16 cellular contexts compared by ENCODE assay signal in genomic region chr2:214747992-214748391, GRCh38.
A peak's percentile ranks its signal among the peaks of the same experiment; 100 is the strongest.
DNase-seq lines count a peak whose midpoint lies in the region; ATAC-seq, FAIRE-seq and TF ChIP-seq lines count a peak whose summit lies in the region.
"Had no signal": no experiment of that assay in that cellular context is flagged by ENCODE, and none has a peak within 500 bp of the region (broad histone marks: within the 10 kb centered on the region; RNA-seq: fewer than 3 reads in every experiment).

No MANE protein-coding gene starts in this region.

- in situ Hi-C loops in GM12878 (cut with MboI): loop anchor here (25.0 kb wide), 2 partner anchors 1511 to 1736 kb away; no protein-coding TSS in a partner anchor

- H3K27me3 ChIP-seq in GM12878 (replicated peaks in 1 of 2; ENCODE audit: control insufficient read depth in 2 of 2, insufficient read depth in 2 of 2, low read length in 1 of 2): no peaks in the 10 kb centered on the region
- H3K27me3 ChIP-seq: body of pancreas, upper lobe of right lung had no signal

- no peak overlapping the region for H2AFZ ChIP-seq in GM12878 (ENCODE audit: control insufficient read depth, low read depth, low read length)

- POLR2A ChIA-PET in GM12878 (lab: Charles Lee): interaction anchor here (0.7 to 3.9 kb wide), 2 partner anchors 12 to 61 kb away, joined by 3 to 18 read pairs; partner anchors contain the start of gene BARD1
- POLR2A ChIA-PET in activated CD8-positive, alpha-beta T cell treated with anti-CD3 and anti-CD28 coated beads for 36 hours (lab: Charles Lee): no interaction called here

- H4K20me1 ChIP-seq in GM12878 (ENCODE audit: control insufficient read depth, insufficient read depth): no peaks in the 10 kb centered on the region

- no TSS peak for BruUV-seq in GM12878 (replicated peaks; lab: Mats Ljungman, UMichigan)

- no peak for TF ChIP-seq POLR2A in GM12878 (IDR thresholded peaks at IDR 0.05; ENCODE audit: low read depth, low read length)

- TF ChIP-seq CTCF in GM12878 (IDR thresholded peaks at IDR 0.05 in 2 of 3, conservative IDR thresholded peaks at IDR 0.05 in 1 of 3; ENCODE audit: control insufficient read depth in 2 of 3, extremely low read depth in 1 of 3, insufficient read depth in 1 of 3, low read depth in 3 of 3, low read length in 3 of 3): no peak
- TF ChIP-seq CTCF in activated CD8-positive, alpha-beta T cell treated with anti-CD3 and anti-CD28 coated beads for 36 hours (IDR thresholded peaks at IDR 0.05): no peak

- intact Hi-C loops in GM12878 (cut with micrococcal nuclease; ENCODE audit: unreplicated experiment): no loop called here
- intact Hi-C loops in activated CD8-positive, alpha-beta T cell treated with anti-CD3 and anti-CD28 coated beads for 36 hours (cut with micrococcal nuclease): no loop called here

- H3K9ac ChIP-seq in GM12878 (ENCODE audit: control insufficient read depth, insufficient read depth, low read length): no peak overlapping the region

- CTCF ChIA-PET in GM12878 (lab: Yijun Ruan, JAX): interaction anchor here (0.9 to 2.6 kb wide), 3 partner anchors 10 to 384 kb away, joined by 3 to 9 read pairs (median 3); no protein-coding TSS in a partner anchor
- CTCF ChIA-PET in activated CD8-positive, alpha-beta T cell treated with anti-CD3 and anti-CD28 coated beads for 36 hours (lab: Charles Lee): no interaction called here

- no peaks in the 10 kb centered on the region for H3K9me3 Mint-ChIP-seq in activated CD8-positive, alpha-beta T cell treated with anti-CD3 and anti-CD28 coated beads for 36 hours
- H3K9me3 Mint-ChIP-seq: mesothelial cell of epicardium had no signal

- SMC1A ChIA-PET in GM12878 (lab: Charles Lee; ENCODE audit: uncharacterized antibody, unreplicated experiment): interaction anchor here (0.8 to 5.4 kb wide), 7 partner anchors 10 to 61 kb away, joined by 3 to 41 read pairs (median 10); partner anchors contain the start of gene BARD1

- H3K4me1 Mint-ChIP-seq in activated CD8-positive, alpha-beta T cell treated with anti-CD3 and anti-CD28 coated beads for 36 hours (ENCODE audit: low read depth): no peaks in the 10 kb centered on the region
- H3K4me1 Mint-ChIP-seq: mesothelial cell of epicardium had no signal

- H3K27ac Mint-ChIP-seq in activated CD8-positive, alpha-beta T cell treated with anti-CD3 and anti-CD28 coated beads for 36 hours: no peak overlapping the region
- H3K27ac Mint-ChIP-seq: mesothelial cell of epicardium had no signal

- no peak for FAIRE-seq in GM12878 (lab: Jason Lieb, UNC)

- peaks cover 3 to 12% of the 10 kb centered on the region in 2 experiments for H3K36me3 ChIP-seq in GM12878 (ENCODE audit: control insufficient read depth in 2 of 2, insufficient read depth in 2 of 2, low read length in 1 of 2)

- no peak overlapping the region for H3K4me3 Mint-ChIP-seq in activated CD8-positive, alpha-beta T cell treated with anti-CD3 and anti-CD28 coated beads for 36 hours
- H3K4me3 Mint-ChIP-seq: mesothelial cell of epicardium had no signal

- peak; percentile 40 for DNase-seq in GM12878 (ENCODE audit: low read depth, low spot score)
- DNase-seq in NCI-H2107 treated with DMSO at 0.1 percent for 48 hours (lab: John Stamatoyannopoulos, UW; ENCODE audit: unreplicated experiment): no peak
- DNase-seq in NCI-H1436 (lab: John Stamatoyannopoulos, UW): no peak
- no peak for DNase-seq in activated CD8-positive, alpha-beta T cell treated with anti-CD3 and anti-CD28 coated beads for 36 hours
- DNase-seq: activated naive CD4-positive, alpha-beta T cell treated with anti-CD3 and anti-CD28 coated beads, Interleukin-2, amount 50 U/mL, for 16 hours; body of pancreas; Calu3; GF-D8; NCI-H2171; stimulated activated naive CD8-positive, alpha-beta T cell treated with anti-CD3 and anti-CD28 coated beads, Interleukin-15, Interleukin-2, amounts not matched to agents 100 U/mL and 50 U/mL, for 24 hours; upper lobe of right lung had no signal

- peak in 1 of 2 experiments; percentile 47; a peak in 1 of 4 replicates for TF ChIP-seq EP300 in GM12878 (IDR thresholded peaks at IDR 0.05; ENCODE audit: borderline replicate concordance in 1 of 2, control insufficient read depth in 1 of 2, low read depth in 2 of 2, low read length in 2 of 2)

- H3K4me3 ChIP-seq in GM12878: no peak overlapping the region
- H3K4me3 ChIP-seq: body of pancreas, upper lobe of right lung had no signal

- H3K4me2 ChIP-seq in GM12878 (ENCODE audit: control insufficient read depth, insufficient read depth): no peak overlapping the region

- no peak for TF ChIP-seq RAD21 in GM12878 (IDR thresholded peaks at IDR 0.05; ENCODE audit: insufficient read depth, low read depth, low read length)

- H3K27ac ChIP-seq in GM12878 (ENCODE audit: control insufficient read depth, insufficient read depth): no peak overlapping the region
- H3K27ac ChIP-seq: body of pancreas, upper lobe of right lung had no signal

- H3K36me3 Mint-ChIP-seq in activated CD8-positive, alpha-beta T cell treated with anti-CD3 and anti-CD28 coated beads for 36 hours (ENCODE audit: low read depth): peaks cover 52% of the 10 kb centered on the region

- H3K27me3 Mint-ChIP-seq in activated CD8-positive, alpha-beta T cell treated with anti-CD3 and anti-CD28 coated beads for 36 hours: no peaks in the 10 kb centered on the region

- ATAC-seq in GM18519 (IDR thresholded peaks at IDR 0.05; ENCODE audit: low FRiP score, unreplicated experiment): peak; percentile 59
- peak; percentile 36 for ATAC-seq in GM21423 (IDR thresholded peaks at IDR 0.05; ENCODE audit: unreplicated experiment)
- peak; percentile 61 for ATAC-seq in HG03159 (IDR thresholded peaks at IDR 0.05; ENCODE audit: unreplicated experiment)
- ATAC-seq in GM12878: peak; percentile 78
- no peak for ATAC-seq in HG03196 (IDR thresholded peaks at IDR 0.05; ENCODE audit: unreplicated experiment)
- no peak for ATAC-seq in activated CD8-positive, alpha-beta T cell treated with anti-CD3 and anti-CD28 coated beads for 36 hours
- ATAC-seq: body of pancreas; stimulated activated naive CD8-positive, alpha-beta T cell treated with anti-CD3 and anti-CD28 coated beads, Interleukin-15, Interleukin-2, amounts not matched to agents 100 U/mL and 50 U/mL, for 24 hours; upper lobe of right lung had no signal

- RAD21 ChIA-PET in GM12878 (lab: Charles Lee; ENCODE audit: unreplicated experiment): interaction anchor here (0.5 to 1.2 kb wide), 3 partner anchors 13 to 77 kb away, joined by 3 to 5 read pairs (median 3); no protein-coding TSS in a partner anchor

- peaks cover 3% of the 10 kb centered on the region; the same call in 1 of the 2 replicates for H3K79me2 ChIP-seq in GM12878 (ENCODE audit: control insufficient read depth, insufficient read depth, low read length)

- no peaks in the 10 kb centered on the region; the same call in 1 of the 3 replicates for H3K9me3 ChIP-seq in GM12878 (replicated peaks; ENCODE audit: control insufficient read depth, insufficient read depth, low read length)
- H3K9me3 ChIP-seq: body of pancreas, upper lobe of right lung had no signal

- no peaks in the 10 kb centered on the region for H3K4me1 ChIP-seq in GM12878 (ENCODE audit: control insufficient read depth, insufficient read depth, low read length)
- H3K4me1 ChIP-seq: body of pancreas, upper lobe of right lung had no signal

TF ChIP-seq in GM12878, 131 proteins besides CTCF, POLR2A, EP300 and RAD21:
- TF ChIP-seq MTA2 (IDR thresholded peaks at IDR 0.05; ENCODE audit: low read depth) (peak; percentile 31; the same call in 1 of the 2 replicates), NR2F1 (conservative IDR thresholded peaks at IDR 0.05) (peak; percentile 27; the same call in 1 of the 2 replicates), RELA (IDR thresholded peaks at IDR 0.05; ENCODE audit: borderline replicate concordance, partially characterized antibody) (no peak), MEF2A (IDR thresholded peaks at IDR 0.05; ENCODE audit: insufficient read depth, low read depth, low read length) (peak; percentile 71; the same call in 1 of the 2 replicates), ATF7 (IDR thresholded peaks at IDR 0.05; ENCODE audit: low read depth) (0 out of 2 replicates have a peak, but pooled peaks have one; percentile 24), MEF2B (IDR thresholded peaks at IDR 0.05; ENCODE audit: partially characterized antibody, poor library complexity, severe bottlenecking) (peak; percentile 79), POLR2AphosphoS2 (IDR thresholded peaks at IDR 0.05; ENCODE audit: low read depth, low read length) (no peak), POU2F2 (IDR thresholded peaks at IDR 0.05; ENCODE audit: borderline replicate concordance, low read depth, low read length) (peak; percentile 56; the same call in 1 of the 3 replicates), NFIC (IDR thresholded peaks at IDR 0.05; ENCODE audit: low read depth, low read length) (peak; percentile 47; the same call in 1 of the 2 replicates)

Comparison
In these comparisons a context has a peak if more than half of its experiments do, and no peak if none do; other contexts are left out.
1. ATAC-seq: peak in GM18519 (single experiment), GM21423 (single experiment), HG03159 (single experiment) and GM12878 (single experiment); none in HG03196 (single experiment) and activated CD8-positive, alpha-beta T cell treated with anti-CD3 and anti-CD28 coated beads for 36 hours (single experiment).